In the genomic region with DNA sequence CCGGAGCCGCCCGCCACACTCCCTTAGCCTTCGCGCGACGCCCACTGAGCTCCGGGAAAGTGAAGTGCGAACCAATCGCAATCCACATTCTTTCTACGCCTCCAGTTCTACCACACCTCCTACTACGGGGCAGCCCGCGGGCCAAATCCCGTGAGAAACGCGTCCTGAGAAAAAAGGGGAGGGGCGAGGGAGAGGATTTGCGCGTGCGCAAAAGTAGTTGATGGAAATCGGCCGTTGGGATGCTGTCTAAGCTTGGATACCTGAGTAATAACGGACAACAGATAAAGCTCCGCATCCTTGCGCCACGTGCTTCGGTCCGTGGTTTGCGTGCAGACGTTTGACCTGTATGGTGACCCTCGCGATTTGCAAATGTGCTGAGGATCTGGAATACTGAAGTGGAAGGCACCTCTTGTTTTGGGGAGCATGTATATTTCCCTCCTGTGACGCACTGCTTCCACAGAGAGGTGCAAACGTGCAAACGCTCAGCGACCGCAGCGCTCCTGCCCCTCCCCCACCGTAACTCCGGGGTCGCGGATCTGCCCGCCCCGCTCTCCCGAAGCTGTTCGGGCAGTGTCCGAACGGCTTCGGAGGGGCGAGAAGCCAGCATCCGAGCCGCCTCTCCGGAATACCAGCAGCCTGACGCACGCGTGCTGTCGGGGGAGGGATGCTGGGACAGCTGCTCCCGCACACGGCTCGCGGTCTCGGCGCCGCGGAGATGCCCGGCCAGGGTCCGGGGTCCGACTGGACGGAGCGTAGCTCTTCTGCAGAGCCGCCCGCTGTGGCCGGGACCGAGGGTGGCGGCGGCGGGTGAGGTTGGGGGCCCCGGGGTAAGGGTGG, we compare ENCODE assay signal across 8 cellular contexts. TPM values are rescaled to one million over a fixed set of nuclear protein-coding genes. Genes with fewer than 3 reads are reported as not detected.
DNase-seq lines count a peak whose midpoint lies in the region; ATAC-seq and TF ChIP-seq lines count a peak whose summit lies in the region.

A gene with protein sequence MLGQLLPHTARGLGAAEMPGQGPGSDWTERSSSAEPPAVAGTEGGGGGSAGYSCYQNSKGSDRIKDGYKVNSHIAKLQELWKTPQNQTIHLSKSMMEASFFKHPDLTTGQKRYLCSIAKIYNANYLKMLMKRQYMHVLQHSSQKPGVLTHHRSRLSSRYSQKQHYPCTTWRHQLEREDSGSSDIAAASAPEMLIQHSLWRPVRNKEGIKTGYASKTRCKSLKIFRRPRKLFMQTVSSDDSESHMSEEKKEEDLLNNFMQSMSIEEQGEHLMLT (plus strand): TSS at position 634 of the 837 bp plus-strand sequence. CDS start 31 bp downstream, at position 665.
A gene (minus strand): TSS at position 46 of the 837 bp plus-strand sequence. CDS start 54 bp downstream, outside the sequence.

- TF ChIP-seq CTCF in GM13976 (IDR thresholded peaks at IDR 0.05; ENCODE audit: borderline replicate concordance, control extremely low read depth, extremely low read depth, insufficient read depth, missing control alignments) (no peak), heart right ventricle (IDR thresholded peaks at IDR 0.05) (no peak), upper lobe of right lung (IDR thresholded peaks at IDR 0.05) (no peak)

- intact Hi-C loops in T-helper 1 cell treated with Interleukin-12 subunit alpha and Interleukin-12 subunit beta and Interleukin-4 antibody, amounts not matched to agents 30 ng/mL and 1 ng/mL, for 36 hours (cut with micrococcal nuclease): loop anchor here (1.0 to 2.0 kb wide), 16 partner anchors 18 to 420 kb away; a partner anchor contains a TSS
- intact Hi-C loops in heart right ventricle (cut with DNase I) (loop anchor here in 7 of 10 donors (2.0 to 10.0 kb wide), 6 partner anchors 32 to 416 kb away; a partner anchor contains a TSS), posterior cingulate gyrus (cut with DNase I) (loop anchor here (1.0 to 10.0 kb wide), 3 partner anchors 34 to 356 kb away; a partner anchor contains a TSS), upper lobe of right lung (cut with DNase I) (no loop called here)

- H3K27me3 ChIP-seq in heart right ventricle: no peaks in the 10 kb centered on the region
- H3K27me3 ChIP-seq in upper lobe of right lung: no peaks in the 10 kb centered on the region

- H3K9me3 ChIP-seq in heart right ventricle: no peaks in the 10 kb centered on the region
- H3K9me3 ChIP-seq in upper lobe of right lung: no peaks in the 10 kb centered on the region

- ATAC-seq in HG02870 (IDR thresholded peaks at IDR 0.05; ENCODE audit: unreplicated experiment) (peak; percentile 66), heart right ventricle (peak; percentile 94 to 97 (median 96)), upper lobe of right lung (peak; percentile 95)

- peaks cover 0 to 21% (median 6%) of the 10 kb centered on the region in 9 donors for H3K36me3 ChIP-seq in heart right ventricle
- peaks cover 15% of the 10 kb centered on the region for H3K36me3 ChIP-seq in upper lobe of right lung

- peaks cover 7 to 28% (median 24%) of the 10 kb centered on the region in 9 donors for H3K4me1 ChIP-seq in heart right ventricle
- H3K4me1 ChIP-seq in upper lobe of right lung: peaks cover 20% of the 10 kb centered on the region

- in situ Hi-C loops in GM13976 (cut with MboI; ENCODE audit: low sequenced_read_pairs, unreplicated experiment): loop anchor here (10.0 kb wide), 1 partner anchor 226 kb away; no protein-coding TSS in a partner anchor

- H3K27ac ChIP-seq in heart right ventricle: peak within 1 kb of the TSS; percentile 62 to 96 (median 88)
- H3K27ac ChIP-seq in upper lobe of right lung: peak within 1 kb of the TSS; percentile 93

- peak; percentile 96 for DNase-seq in GM13976 (ENCODE audit: low spot score)
- peak; percentile 98 for DNase-seq in NCI-H146 treated with DMSO at 0.1 percent for 48 hours (lab: John Stamatoyannopoulos, UW; ENCODE audit: unreplicated experiment)
- DNase-seq in amniotic epithelial cell (ENCODE audit: low read depth): peak; percentile 98
- DNase-seq in heart right ventricle: peak; percentile 95 to 98
- DNase-seq in posterior cingulate gyrus: peak; percentile 92 to 99 (median 95)
- peak; percentile 97 for DNase-seq in upper lobe of right lung

- H3K4me3 ChIP-seq in heart right ventricle: peak within 1 kb of the TSS; percentile 56 to 90 (median 77)
- peak within 1 kb of the TSS; percentile 76 for H3K4me3 ChIP-seq in upper lobe of right lung

- whole genome bisulfite sequencing in heart right ventricle, 2 donors: 0 to 1% methylated on average over 79 of the region's 79 CpGs

RNA-seq across cellular contexts. Expression of the first gene that starts in this region (rescaled TPM):
- total RNA-seq in T-helper 1 cell treated with Interleukin-12 subunit alpha and Interleukin-12 subunit beta and Interleukin-4 antibody, amounts not matched to agents 30 ng/mL and 1 ng/mL, for 36 hours: 12.3 and 13.6 TPM in 2 replicates
- total RNA-seq in heart right ventricle (1 to 10 TPM; 2.4 to 9.2 (median 5.4) TPM), upper lobe of right lung (3.1 TPM)
- 10 to 100 TPM in 1 of 2 donors, 1 to 10 TPM in 1; 8.1 to 27.2 TPM for polyA plus RNA-seq in heart right ventricle

RNA-seq across cellular contexts. Expression of the second gene that starts in this region (rescaled TPM):
- total RNA-seq in T-helper 1 cell treated with Interleukin-12 subunit alpha and Interleukin-12 subunit beta and Interleukin-4 antibody, amounts not matched to agents 30 ng/mL and 1 ng/mL, for 36 hours: 19.5 and 20.7 TPM in 2 replicates
- total RNA-seq in heart right ventricle (10 to 100 TPM; 25.3 to 37.5 (median 31.1) TPM), upper lobe of right lung (25.5 TPM)
- polyA plus RNA-seq in heart right ventricle: 10 to 100 TPM in 1 of 2 donors, 1 to 10 TPM in 1; 9.4 to 46.7 TPM

Comparison
In these comparisons a context has a peak if more than half of its experiments do, and no peak if none do; other contexts are left out.
1. Peak in every context shown above with its lines: DNase-seq, ATAC-seq, H3K4me3 ChIP-seq and H3K27ac ChIP-seq.